Comparison of ENCODE assay signal across 21 cellular contexts in the genomic region with DNA sequence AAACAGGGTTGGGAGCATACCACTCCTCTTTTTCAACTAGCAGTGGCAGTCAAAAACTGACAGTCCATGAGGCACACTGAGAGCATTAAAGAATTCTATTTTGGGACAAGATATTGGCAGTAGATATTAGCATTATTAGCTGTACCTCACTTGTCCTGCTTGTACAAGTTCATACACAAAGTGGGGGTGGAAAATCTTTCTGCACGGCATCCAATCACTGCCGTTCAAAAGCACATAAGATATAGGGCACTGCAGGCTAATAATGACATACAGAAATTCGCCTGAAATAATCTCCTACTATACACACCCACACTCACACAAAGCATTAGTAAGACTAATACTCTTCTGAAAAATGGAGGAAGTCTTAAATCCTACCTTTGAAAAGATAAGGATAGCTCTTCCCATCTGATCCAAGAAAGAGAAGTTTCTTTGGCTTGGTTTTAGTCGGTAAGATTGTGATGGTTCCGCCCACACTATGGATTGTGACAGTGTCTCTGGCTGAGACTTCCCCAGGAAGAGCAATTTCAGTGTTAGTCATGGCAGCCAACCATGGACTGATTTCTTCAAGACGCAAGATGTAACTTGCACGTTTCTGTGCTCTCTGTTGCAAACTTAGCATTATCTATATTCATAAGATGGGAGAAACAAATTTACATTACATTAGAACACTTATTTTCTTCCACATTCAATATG. TPM values are rescaled to one million over a fixed set of nuclear protein-coding genes. Genes with fewer than 3 reads are reported as not detected.
A peak's percentile ranks its signal among the peaks of the same experiment; 100 is the strongest.
DNase-seq lines count a peak whose midpoint lies in the region; ATAC-seq and TF ChIP-seq lines count a peak whose summit lies in the region.
"Had no signal": no experiment of that assay in that cellular context is flagged by ENCODE, and none has a peak within 500 bp of the region (broad histone marks: within the 10 kb centered on the region; RNA-seq: fewer than 3 reads in every experiment).

No MANE protein-coding gene starts in this region.

- DNase-seq in A673 (ENCODE audit: low spot score) (peak; percentile 24), endodermal cell (no peak), nephron progenitor cell (no peak), NCI-H2171 (lab: John Stamatoyannopoulos, UW) (no peak), GM13977 (ENCODE audit: low spot score) (no peak), NCI-H82 (lab: John Stamatoyannopoulos, UW) (no peak)
- DNase-seq in CD4-positive, alpha-beta T cell, result no peak
- DNase-seq: ACHN, AML-193, COR-L47, DMS 273 treated with DMSO at 0.1 percent for 48 hours, HCEC 1CT, NCI-H1417, NCI-H187 treated with DMSO at 0.1 percent for 48 hours, NCI-H2171 treated with DMSO at 0.1 percent for 48 hours, NCI-H446, NCI-H69, SJCRH30 had no signal

- H3K9me3 Mint-ChIP-seq in CD4-positive, alpha-beta T cell, result no peaks in the 10 kb centered on the region
- H3K9me3 Mint-ChIP-seq in endodermal cell (no peaks in the 10 kb centered on the region), nephron progenitor cell (no peaks in the 10 kb centered on the region)

- in situ Hi-C loops in GM13977 (cut with MboI; ENCODE audit: low pct_unique_long_range_greater_than_20kb, low sequenced_read_pairs, unreplicated experiment), result no loop called here

- no peak overlapping the region for H3K4me3 ChIP-seq in A673 (ENCODE audit: low read depth, low read length, poor library complexity, severe bottlenecking)
- H3K4me3 ChIP-seq in endodermal cell (ENCODE audit: low read length), result no peak overlapping the region
- H3K4me3 ChIP-seq: SJCRH30 had no signal

- no peaks in the 10 kb centered on the region for H3K27me3 Mint-ChIP-seq in CD4-positive, alpha-beta T cell
- H3K27me3 Mint-ChIP-seq in endodermal cell (ENCODE audit: insufficient read depth) (no peaks in the 10 kb centered on the region), nephron progenitor cell (ENCODE audit: low read depth, poor library complexity) (no peaks in the 10 kb centered on the region)

- CTCF ChIA-PET in A673 (lab: Charles Lee), result no interaction called here
- CTCF ChIA-PET in CD4-positive, alpha-beta T cell (lab: Charles Lee), result interaction anchor here (1.0 kb wide), 1 partner anchor 41 kb away, joined by 4 read pairs; a partner anchor contains a TSS

- BruUV-seq in A673 (replicated peaks; lab: Mats Ljungman, UMichigan), result no TSS peak

- H3K4me3 Mint-ChIP-seq in CD4-positive, alpha-beta T cell, result no peak overlapping the region
- H3K4me3 Mint-ChIP-seq in endodermal cell (no peak overlapping the region), nephron progenitor cell (no peak overlapping the region)

- H3K27ac ChIP-seq in A673 (ENCODE audit: low read depth, low read length, poor library complexity, severe bottlenecking), result no peak overlapping the region
- H3K27ac ChIP-seq in CD4-positive, alpha-beta T cell (ENCODE audit: low read depth, low read length), result no peak overlapping the region
- no peak overlapping the region for H3K27ac ChIP-seq in endodermal cell (ENCODE audit: low read depth, low read length)
- H3K27ac ChIP-seq: C4-2B, KMS-11, SJCRH30 had no signal

- WGBS in endodermal cell (ENCODE audit: insufficient coverage in 1 of 2, insufficient read length in 1 of 2), 2 experiments, result 95 to 100% methylated on average over 4 to 7 of the region's 7 CpGs

- H3K4me1 ChIP-seq in A673 (ENCODE audit: insufficient read depth, low read length, poor library complexity, severe bottlenecking), result no peaks in the 10 kb centered on the region
- H3K4me1 ChIP-seq in endodermal cell (ENCODE audit: control insufficient read depth, insufficient read depth, low read length), result no peaks in the 10 kb centered on the region
- H3K4me1 ChIP-seq: SJCRH30 had no signal

- POLR2A ChIA-PET in A673 (lab: Charles Lee; ENCODE audit: low non-redundant PET), result no interaction called here
- POLR2A ChIA-PET in CD4-positive, alpha-beta T cell (lab: Charles Lee), result no interaction called here

- TF ChIP-seq CTCF in A673 (conservative IDR thresholded peaks at IDR 0.05; ENCODE audit: low read depth, low read length), result no peak
- TF ChIP-seq CTCF in CD4-positive, alpha-beta T cell (IDR thresholded peaks at IDR 0.05), result no peak
- no peak for TF ChIP-seq CTCF in endodermal cell (conservative IDR thresholded peaks at IDR 0.05)
- no peak for TF ChIP-seq CTCF in nephron progenitor cell (IDR thresholded peaks at IDR 0.05)
- no peak for TF ChIP-seq CTCF in GM13977 (IDR thresholded peaks at IDR 0.05; ENCODE audit: extremely low read depth, insufficient read depth, missing control alignments)

- H3K9me3 ChIP-seq in A673 (ENCODE audit: low read depth, low read length, poor library complexity, severe bottlenecking) (no peaks in the 10 kb centered on the region), endodermal cell (ENCODE audit: control insufficient read depth, low read length) (no peaks in the 10 kb centered on the region)
- H3K9me3 ChIP-seq in CD4-positive, alpha-beta T cell (ENCODE audit: control insufficient read depth, low read length), result no peaks in the 10 kb centered on the region
- H3K9me3 ChIP-seq: SJCRH30 had no signal

- peaks cover 77% of the 10 kb centered on the region for H3K36me3 ChIP-seq in A673 (ENCODE audit: insufficient read depth, low read length, poor library complexity, severe bottlenecking)
- peaks cover 93% of the 10 kb centered on the region for H3K36me3 ChIP-seq in endodermal cell (ENCODE audit: control insufficient read depth, insufficient read depth, low read length)

- no peak overlapping the region for H3K9ac ChIP-seq in endodermal cell (ENCODE audit: extremely low read depth, low read length, poor library complexity, severe bottlenecking)
- H3K9ac ChIP-seq: KMS-11 had no signal

- H3K27me3 ChIP-seq in A673 (replicated peaks; ENCODE audit: insufficient read depth, low read depth, low read length, poor library complexity), result no peaks in the 10 kb centered on the region
- H3K27me3 ChIP-seq in CD4-positive, alpha-beta T cell (ENCODE audit: control insufficient read depth, insufficient read depth, low read length), result no peaks in the 10 kb centered on the region
- no peaks in the 10 kb centered on the region for H3K27me3 ChIP-seq in endodermal cell (ENCODE audit: control insufficient read depth, insufficient read depth, low read length, poor library complexity, severe bottlenecking)
- H3K27me3 ChIP-seq: SJCRH30 had no signal

- no peaks in the 10 kb centered on the region for H3K4me1 Mint-ChIP-seq in CD4-positive, alpha-beta T cell (ENCODE audit: low read depth)
- H3K4me1 Mint-ChIP-seq in endodermal cell (no peaks in the 10 kb centered on the region), nephron progenitor cell (no peaks in the 10 kb centered on the region)

- intact Hi-C loops in A673 (cut with micrococcal nuclease; ENCODE audit: unreplicated experiment), result no loop called here
- intact Hi-C loops in CD4-positive, alpha-beta T cell (cut with DNase I, micrococcal nuclease), result no loop called here

- peaks cover 93% of the 10 kb centered on the region for H3K36me3 Mint-ChIP-seq in CD4-positive, alpha-beta T cell (ENCODE audit: low read depth)
- peaks cover 81% of the 10 kb centered on the region for H3K36me3 Mint-ChIP-seq in endodermal cell (ENCODE audit: low read depth)
- H3K36me3 Mint-ChIP-seq in nephron progenitor cell (ENCODE audit: low read depth), result peaks cover 92% of the 10 kb centered on the region

- no peak for ATAC-seq in CD4-positive, alpha-beta T cell (ENCODE audit: poor library complexity)
- ATAC-seq: Panc1 had no signal

- peak overlapping the region; percentile 1 for H3K27ac Mint-ChIP-seq in CD4-positive, alpha-beta T cell
- H3K27ac Mint-ChIP-seq in endodermal cell (peak overlapping the region; percentile 56), nephron progenitor cell (peak overlapping the region; percentile 70)

RNA-seq across cellular contexts. Expression of a gene that starts 40.6 kb away (rescaled TPM):
- total RNA-seq in A673 (2021), result 179 and 223 TPM in 2 replicates
- 100 to 1,000 TPM; 109 to 111 TPM for total RNA-seq in CD4-positive, alpha-beta T cell
- total RNA-seq in endodermal cell, result 100 to 1,000 TPM; 331 to 334 TPM
- 381 TPM for polyA plus RNA-seq in endodermal cell (2013, experiment 1 of 2)
- polyA plus RNA-seq in endodermal cell (2013, experiment 2 of 2), result 388 TPM

RNA-seq across cellular contexts. Expression of a gene that starts 51.8 kb away (rescaled TPM):
- total RNA-seq in A673 (2021), result 1,282 and 1,307 TPM in 2 replicates
- 1,000 to 10,000 TPM; 3,821 to 3,943 TPM for total RNA-seq in CD4-positive, alpha-beta T cell
- 1,000 to 10,000 TPM; 1,367 to 1,664 TPM for total RNA-seq in endodermal cell
- 2,058 TPM for polyA plus RNA-seq in endodermal cell (2013, experiment 1 of 2)
- 2,051 TPM for polyA plus RNA-seq in endodermal cell (2013, experiment 2 of 2)

Comparison
In these comparisons a context has a peak if more than half of its experiments do, and no peak if none do; other contexts are left out.
1. H3K27ac Mint-ChIP-seq: peak in every context shown above with its lines; median percentile 70 in nephron progenitor cell; 56 in endodermal cell; 1 in CD4-positive, alpha-beta T cell.